ENCODE assay signal across 1 cellular context in the genomic region with DNA sequence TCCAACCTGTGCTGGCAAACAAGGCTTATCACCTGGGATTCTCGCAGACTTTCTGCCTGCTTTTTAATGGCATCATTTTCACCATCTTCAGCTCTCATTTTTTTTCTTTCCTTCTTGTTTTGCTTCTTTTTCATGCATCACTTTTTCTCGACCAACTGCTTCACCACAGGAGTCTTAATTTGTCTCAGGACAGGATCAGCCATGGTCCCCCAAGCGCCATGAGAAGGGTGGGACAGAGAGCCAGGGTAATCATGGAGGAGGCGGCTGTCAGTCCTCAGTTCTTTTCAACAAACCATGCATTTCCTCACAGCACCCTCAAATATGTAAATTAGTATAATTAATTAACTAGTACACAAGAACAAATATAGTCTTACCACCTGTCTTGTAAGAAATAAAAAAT.
A peak's percentile ranks its signal among the peaks of the same experiment; 100 is the strongest.
TF ChIP-seq lines count a peak whose summit lies in the region.

No MANE protein-coding gene starts in this region.

TF ChIP-seq in HepG2, 621 proteins besides CTCF, POLR2A, EP300 and RAD21:
- TF ChIP-seq RBM22 (optimal IDR thresholded peaks at IDR 0.05; ENCODE audit: low read length) (peak; percentile 56), LCORL (IDR thresholded peaks at IDR 0.05) (no peak), LCORL (CRISPR knock-in tag; IDR thresholded peaks at IDR 0.05) (no peak), ZSCAN21 (CRISPR knock-in tag; IDR thresholded peaks at IDR 0.05; ENCODE audit: borderline replicate concordance) (no peak)
